8 cellular contexts compared by ENCODE assay signal in genomic region chr4:184471872-184472539, GRCh38. TPM values are rescaled to one million over a fixed set of nuclear protein-coding genes. Genes with fewer than 3 reads are reported as not detected.
DNase-seq lines count a peak whose midpoint lies in the region; ATAC-seq and TF ChIP-seq lines count a peak whose summit lies in the region.

No MANE protein-coding gene starts in this region.

- H3K9me3 Mint-ChIP-seq in activated T-helper 17 cell treated with anti-CD3 and anti-CD28 coated beads, Interleukin-2, amount 50 U/mL, for 72 hours: no peaks in the 10 kb centered on the region

- H3K9ac ChIP-seq in HUES48 (ENCODE audit: low read depth, low read length) (no peak overlapping the region), skeletal muscle tissue (ENCODE audit: low read depth in 1 of 3, low read length in 3 of 3) (peak overlapping the region; percentile 82 to 97 (median 88))

- H3K27me3 Mint-ChIP-seq in activated T-helper 17 cell treated with anti-CD3 and anti-CD28 coated beads, Interleukin-2, amount 50 U/mL, for 72 hours: no peaks in the 10 kb centered on the region

- H2AFZ ChIP-seq in hepatocyte: peak overlapping the region; percentile 67

- peak overlapping the region; percentile 96 for H3K4me3 Mint-ChIP-seq in activated T-helper 17 cell treated with anti-CD3 and anti-CD28 coated beads, Interleukin-2, amount 50 U/mL, for 72 hours

- H3K27ac ChIP-seq in HUES48 (ENCODE audit: low read depth, low read length): peak overlapping the region; percentile 92
- peak overlapping the region; percentile 95 for H3K27ac ChIP-seq in hepatocyte
- H3K27ac ChIP-seq in skeletal muscle tissue (ENCODE audit: low read depth, low read length): peak overlapping the region; percentile 96

- no peaks in the 10 kb centered on the region for H3K9me3 ChIP-seq in HUES48 (ENCODE audit: control insufficient read depth, insufficient read depth, low read length)
- no peaks in the 10 kb centered on the region for H3K9me3 ChIP-seq in hepatocyte (ENCODE audit: low read depth)
- H3K9me3 ChIP-seq in skeletal muscle tissue (ENCODE audit: control insufficient read depth in 3 of 3, low read length in 3 of 3): no peaks in the 10 kb centered on the region

- ATAC-seq in activated T-helper 17 cell treated with anti-CD3 and anti-CD28 coated beads, Interleukin-2, amount 50 U/mL, for 72 hours (replicated peaks): peak; percentile 8

- H3K27ac Mint-ChIP-seq in activated T-helper 17 cell treated with anti-CD3 and anti-CD28 coated beads, Interleukin-2, amount 50 U/mL, for 72 hours: peak overlapping the region; percentile 96

- H3K4me1 ChIP-seq in HUES48 (ENCODE audit: control insufficient read depth, insufficient read depth, low read length) (peaks cover 15% of the 10 kb centered on the region), hepatocyte (ENCODE audit: insufficient read depth) (peaks cover 33% of the 10 kb centered on the region), skeletal muscle tissue (ENCODE audit: control insufficient read depth in 3 of 3, insufficient read depth in 3 of 3, low read length in 3 of 3) (peaks cover 43 to 64% (median 45%) of the 10 kb centered on the region in 3 donors)

- 22% methylated on average over 10 of the region's 10 CpGs for WGBS in hepatocyte (ENCODE audit: low lambda C conversion rate, missing lambda C conversion rate)

- peak; percentile 41 for DNase-seq in NCI-H1092 treated with DMSO at 0.1 percent for 48 hours (lab: John Stamatoyannopoulos, UW)
- DNase-seq in NCI-H1092 (lab: John Stamatoyannopoulos, UW): no peak
- peak; percentile 43 for DNase-seq in hepatocyte (ENCODE audit: low spot score)
- no peak for DNase-seq in cerebellar nuclear complex (lab: John Stamatoyannopoulos, UW)
- no peak for DNase-seq in NCI-H1048 (lab: John Stamatoyannopoulos, UW)

- peak overlapping the region; percentile 86 for H3K4me2 ChIP-seq in hepatocyte

- peaks cover 27% of the 10 kb centered on the region for H4K20me1 ChIP-seq in hepatocyte (ENCODE audit: insufficient read depth, poor library complexity, severe bottlenecking)

- H3K79me2 ChIP-seq in hepatocyte: peaks cover 85% of the 10 kb centered on the region

- peak; percentile 23 for TF ChIP-seq CTCF in hepatocyte (IDR thresholded peaks at IDR 0.05; ENCODE audit: poor library complexity)

- H3K4me3 ChIP-seq in HUES48 (ENCODE audit: low read depth, low read length) (peak overlapping the region; percentile 99), hepatocyte (peak overlapping the region; percentile 69), skeletal muscle tissue (ENCODE audit: low read length in 3 of 3) (peak overlapping the region; percentile 87 to 92 (median 89))

- H3K4me1 Mint-ChIP-seq in activated T-helper 17 cell treated with anti-CD3 and anti-CD28 coated beads, Interleukin-2, amount 50 U/mL, for 72 hours: peaks cover 30% of the 10 kb centered on the region

- no peaks in the 10 kb centered on the region for H3K27me3 ChIP-seq in HUES48 (ENCODE audit: control insufficient read depth, insufficient read depth, low read length)
- no peaks in the 10 kb centered on the region for H3K27me3 ChIP-seq in hepatocyte
- no peaks in the 10 kb centered on the region for H3K27me3 ChIP-seq in skeletal muscle tissue (ENCODE audit: control insufficient read depth in 3 of 3, insufficient read depth in 3 of 3, low read length in 3 of 3)

- H3K9me2 ChIP-seq in hepatocyte (replicated peaks; ENCODE audit: insufficient read depth): no peaks in the 10 kb centered on the region

- no peaks in the 10 kb centered on the region for H3K36me3 ChIP-seq in HUES48 (ENCODE audit: control insufficient read depth, insufficient read depth, low read length)
- H3K36me3 ChIP-seq in hepatocyte (replicated peaks; ENCODE audit: insufficient read depth, low read depth): no peaks in the 10 kb centered on the region
- H3K36me3 ChIP-seq in skeletal muscle tissue (ENCODE audit: control insufficient read depth in 3 of 3, insufficient read depth in 3 of 3, low read length in 3 of 3): peaks cover 0 to 6% (median 0%) of the 10 kb centered on the region in 3 donors

- H3K36me3 Mint-ChIP-seq in activated T-helper 17 cell treated with anti-CD3 and anti-CD28 coated beads, Interleukin-2, amount 50 U/mL, for 72 hours (ENCODE audit: low read depth): peaks cover 66% of the 10 kb centered on the region

RNA-seq across cellular contexts. Expression of gene IRF2, which starts 2.3 kb away (rescaled TPM):
- total RNA-seq in activated T-helper 17 cell treated with anti-CD3 and anti-CD28 coated beads, Interleukin-2, amount 50 U/mL, for 72 hours: 10 to 100 TPM; 48.1 to 61.7 TPM
- total RNA-seq in hepatocyte (41.1 and 50.5 TPM in 2 replicates), skeletal muscle tissue (18.8 TPM)
- polyA plus RNA-seq in hepatocyte: 17.7 and 19.1 TPM in 2 replicates

Comparison
In these comparisons a context has a peak if more than half of its experiments do, and no peak if none do; other contexts are left out.
1. DNase-seq: peak in NCI-H1092 treated with DMSO at 0.1 percent for 48 hours (single experiment) and hepatocyte (single experiment); none in NCI-H1092 (single experiment), cerebellar nuclear complex (0 of 2) and NCI-H1048 (single experiment).
2. Peak in every context shown above with its lines, with median percentiles within 50 percentile points of each other: H3K27ac ChIP-seq and H3K4me3 ChIP-seq.